ENCODE assay signal across 13 cellular contexts in genomic region chr21:33974513-33975468, GRCh38. TPM values are rescaled to one million over a fixed set of nuclear protein-coding genes. Genes with fewer than 3 reads are reported as not detected.
DNase-seq lines count a peak whose midpoint lies in the region; ATAC-seq, FAIRE-seq and TF ChIP-seq lines count a peak whose summit lies in the region.
"Had no signal": no experiment of that assay in that cellular context is flagged by ENCODE, and none has a peak within 500 bp of the region (broad histone marks: within the 10 kb centered on the region; RNA-seq: fewer than 3 reads in every experiment).

No MANE protein-coding gene starts in this region.

- no peak for FAIRE-seq in K562 (lab: Jason Lieb, UNC)
- FAIRE-seq: A204.1 had no signal

- CTCF ChIA-PET in K562 (lab: Yijun Ruan, JAX; ENCODE audit: low intra/inter-chr PET ratio) = no interaction called here

- in situ Hi-C loops in K562 (cut with MboI) = no loop called here

- H3K4me3 Mint-ChIP-seq in T-helper 1 cell treated with Interleukin-12 subunit alpha and Interleukin-12 subunit beta and Interleukin-4 antibody, amounts not matched to agents 30 μg/mL and 1 μg/mL, for 36 hours = peak overlapping the region; percentile 84
- H3K4me3 Mint-ChIP-seq in osteocyte (ENCODE audit: unreplicated experiment) = no peak overlapping the region

- TF ChIP-seq RAD21 in K562 (CRISPR knock-in tag; conservative IDR thresholded peaks at IDR 0.05 in 1 of 2, IDR thresholded peaks at IDR 0.05 in 1 of 2) = no peak

- no peak for TF ChIP-seq EP300 in K562 (IDR thresholded peaks at IDR 0.05; ENCODE audit: low read length)

- peak overlapping the region; percentile 92 for H3K27ac ChIP-seq in K562 (ENCODE audit: extremely low read depth, low read depth, low read length)
- H3K27ac ChIP-seq: KMS-11 had no signal

- peaks cover 3% of the 10 kb centered on the region for H3K9me3 Mint-ChIP-seq in T-helper 1 cell treated with Interleukin-12 subunit alpha and Interleukin-12 subunit beta and Interleukin-4 antibody, amounts not matched to agents 30 μg/mL and 1 μg/mL, for 36 hours
- H3K9me3 Mint-ChIP-seq in osteocyte (ENCODE audit: unreplicated experiment) = no peaks in the 10 kb centered on the region

- H3K4me1 Mint-ChIP-seq in T-helper 1 cell treated with Interleukin-12 subunit alpha and Interleukin-12 subunit beta and Interleukin-4 antibody, amounts not matched to agents 30 μg/mL and 1 μg/mL, for 36 hours (ENCODE audit: low read depth) = peaks cover 58% of the 10 kb centered on the region
- H3K4me1 Mint-ChIP-seq in osteocyte (ENCODE audit: unreplicated experiment) = peaks cover 58% of the 10 kb centered on the region

- peak overlapping the region; percentile 99 for H3K27ac Mint-ChIP-seq in T-helper 1 cell treated with Interleukin-12 subunit alpha and Interleukin-12 subunit beta and Interleukin-4 antibody, amounts not matched to agents 30 μg/mL and 1 μg/mL, for 36 hours
- H3K27ac Mint-ChIP-seq in osteocyte (ENCODE audit: unreplicated experiment) = peak overlapping the region; percentile 57

- 80% methylated on average over 8 of the region's 9 CpGs for WGBS in K562 (ENCODE audit: insufficient coverage, low coverage, missing lambda C conversion rate)

- peaks cover 12 to 52% of the 10 kb centered on the region in 2 experiments; a peak in 4 of 5 replicates for H3K4me1 ChIP-seq in K562 (replicated peaks in 1 of 2; ENCODE audit: control insufficient read depth in 2 of 2, insufficient read depth in 2 of 2, low read length in 2 of 2)

- H3K4me2 ChIP-seq in K562 (ENCODE audit: insufficient read depth, low read length) = no peak overlapping the region
- H3K4me2 ChIP-seq: KMS-11 had no signal

- no peaks in the 10 kb centered on the region for H4K20me1 ChIP-seq in K562 (replicated peaks; ENCODE audit: control insufficient read depth, insufficient read depth, low read length)

- no peak overlapping the region for H3K4me3 ChIP-seq in K562

- no peaks in the 10 kb centered on the region for H3K27me3 ChIP-seq in K562 (ENCODE audit: control insufficient read depth in 2 of 2, insufficient read depth in 2 of 2, low read length in 2 of 2)
- H3K27me3 ChIP-seq: heart right ventricle had no signal

- ATAC-seq in K562 = no peak

- no peaks in the 10 kb centered on the region for H3K36me3 ChIP-seq in K562 (ENCODE audit: control insufficient read depth, insufficient read depth, low read length)
- H3K36me3 ChIP-seq: heart right ventricle had no signal

- no TSS peak for BruUV-seq in K562 (replicated peaks; lab: Mats Ljungman, UMichigan)

- no peak for TF ChIP-seq CTCF in K562 (IDR thresholded peaks at IDR 0.05 in 2 of 3, conservative IDR thresholded peaks at IDR 0.05 in 1 of 3; ENCODE audit: insufficient read depth in 2 of 3, low read depth in 1 of 3, low read length in 3 of 3)
- TF ChIP-seq CTCF in osteocyte (IDR thresholded peaks at IDR 0.05) = no peak

- H3K79me2 ChIP-seq in K562 (ENCODE audit: control insufficient read depth, insufficient read depth, low read length) = no peaks in the 10 kb centered on the region

- peak overlapping the region; percentile 96 for H2AFZ ChIP-seq in K562 (ENCODE audit: low read depth, low read length)

- no peak for TF ChIP-seq POLR2A in K562 (conservative IDR thresholded peaks at IDR 0.05)

- peaks cover 33% of the 10 kb centered on the region for H3K36me3 Mint-ChIP-seq in T-helper 1 cell treated with Interleukin-12 subunit alpha and Interleukin-12 subunit beta and Interleukin-4 antibody, amounts not matched to agents 30 μg/mL and 1 μg/mL, for 36 hours (ENCODE audit: low read depth)
- H3K36me3 Mint-ChIP-seq in osteocyte (ENCODE audit: unreplicated experiment) = no peaks in the 10 kb centered on the region

- POLR2A ChIA-PET in K562 (lab: Yijun Ruan, JAX) = interaction anchor here (1.4 to 4.3 kb wide), 2 partner anchors 10 to 13 kb away, joined by 3 to 24 read pairs; no protein-coding TSS in a partner anchor

- intact Hi-C loops in K562 (cut with micrococcal nuclease) = loop anchor here (5.0 to 10.0 kb wide), 3 partner anchors 37 to 390 kb away; partner anchors contain the start of gene DONSON

- no peaks in the 10 kb centered on the region for H3K27me3 Mint-ChIP-seq in T-helper 1 cell treated with Interleukin-12 subunit alpha and Interleukin-12 subunit beta and Interleukin-4 antibody, amounts not matched to agents 30 μg/mL and 1 μg/mL, for 36 hours (ENCODE audit: low read depth)
- no peaks in the 10 kb centered on the region for H3K27me3 Mint-ChIP-seq in osteocyte (ENCODE audit: unreplicated experiment)

- no peak for DNase-seq in T-helper 1 cell
- DNase-seq in M059J (ENCODE audit: low read depth) = peak; percentile 25
- no peak for DNase-seq in K562 (ENCODE audit: extremely low read depth in 1 of 4, low spot score in 3 of 4)
- DNase-seq in osteocyte (ENCODE audit: extremely low spot score, unreplicated experiment) = peak; percentile 2
- DNase-seq in SKM-1 (lab: John Stamatoyannopoulos, UW; ENCODE audit: unreplicated experiment) = no peak
- no peak for DNase-seq in stimulated activated CD4-positive, alpha-beta T cell treated with anti-CD3 and anti-CD28 coated beads, Interleukin-15, amount 100 ng/mL, for 24 hours
- DNase-seq in AG20443 (ENCODE audit: low spot score) = no peak
- DNase-seq: heart right ventricle; NCI-H446 treated with DMSO at 0.1 percent for 48 hours; stimulated activated naive CD4-positive, alpha-beta T cell had no signal

- H3K9ac ChIP-seq in K562 (ENCODE audit: insufficient read depth in 1 of 2, low read depth in 2 of 2, low read length in 2 of 2) = peak overlapping the region in 1 of 2 experiments; percentile 76; a peak in 2 of 4 replicates
- H3K9ac ChIP-seq: KMS-11 had no signal

- no peaks in the 10 kb centered on the region for H3K9me1 ChIP-seq in K562 (ENCODE audit: control insufficient read depth, insufficient read depth, low read length)

- no peaks in the 10 kb centered on the region for H3K9me3 ChIP-seq in K562 (replicated peaks; ENCODE audit: control insufficient read depth, insufficient read depth, low read depth, low read length)
- H3K9me3 ChIP-seq: heart right ventricle had no signal

TF ChIP-seq in K562, 482 proteins besides CTCF, POLR2A, EP300 and RAD21:
- TF ChIP-seq NFATC3 (IDR thresholded peaks at IDR 0.05) = 0 out of 2 replicates have a peak, but pooled peaks have one; percentile 26
- no peak for TF ChIP-seq ETS1 (conservative IDR thresholded peaks at IDR 0.05; ENCODE audit: control insufficient read depth, low read depth, low read length)
- TF ChIP-seq NCOA2 (IDR thresholded peaks at IDR 0.05; ENCODE audit: partially characterized antibody in 2 of 2) = no peak
- TF ChIP-seq MBD2 (IDR thresholded peaks at IDR 0.05; ENCODE audit: borderline replicate concordance, low read depth) = no peak
- TF ChIP-seq ZFX (CRISPR knock-in tag; IDR thresholded peaks at IDR 0.05) = no peak
- TF ChIP-seq LARP7 (IDR thresholded peaks at IDR 0.05) = 0 out of 2 replicates have a peak, but pooled peaks have one; percentile 21
- TF ChIP-seq ZNF512 (tag; IDR thresholded peaks at IDR 0.05) = peak; percentile 75; the same call in 1 of the 2 replicates
- TF ChIP-seq NCOA1 (IDR thresholded peaks at IDR 0.05; ENCODE audit: low read depth) = 0 out of 2 replicates have a peak, but pooled peaks have one; percentile 34
- TF ChIP-seq ZNF583 (CRISPR knock-in tag; IDR thresholded peaks at IDR 0.05) = peak; percentile 82; the same call in 1 of the 2 replicates

RNA-seq across cellular contexts. Expression of gene ATP5PO, which starts 59.2 kb away (rescaled TPM):
- 302 and 597 TPM in 2 replicates for total RNA-seq in M059J (2014; rRNA removed; shearing (Covaris generic))
- 87.2 and 88.1 TPM in 2 replicates for total RNA-seq in K562 (2011; cell fraction: chromatin; rRNA removed; ENCODE audit: low replicate concordance)
- total RNA-seq in K562 (2011; cell fraction: nucleolus; rRNA removed) = 116 and 117 TPM in 2 replicates
- 142 and 177 TPM in 2 replicates for total RNA-seq in K562 (2011; cell fraction: nucleoplasm; rRNA removed)
- total RNA-seq in K562 (2014; rRNA removed) (331 and 367 TPM in 2 replicates), K562 (2014; rRNA removed; fragmentation: Illumina TruSeq; extraction: Trizol) (629 and 685 TPM in 2 replicates), K562 (2015; rRNA removed; fragmentation: Illumina TruSeq; extraction: Trizol) (525 and 540 TPM in 2 replicates), K562 (2021) (509 and 580 TPM in 2 replicates), osteocyte (150 and 152 TPM in 2 replicates)
- polyA plus RNA-seq in K562 (2011; rRNA removed) (907 and 1,058 TPM in 2 replicates), K562 (2014; fragmentation: Illumina TruSeq; extraction: Trizol) (919 and 926 TPM in 2 replicates), K562 (2014; fragmentation: Nextera tagmentation; extraction: Ambion mirVana) (1,000 to 10,000 TPM; 2,628 to 2,722 TPM), K562 (2014; rRNA removed) (749 and 808 TPM in 2 replicates)
- polyA plus RNA-seq in K562 (2011; cell fraction: cytosol; rRNA removed) = 395 and 662 TPM in 2 replicates
- polyA plus RNA-seq in K562 (2011; cell fraction: nucleus; rRNA removed) = 197 and 359 TPM in 2 replicates
- polyA plus RNA-seq in K562 (2012) = 622 and 679 TPM in 2 replicates
- 421 and 488 TPM in 2 replicates for polyA minus RNA-seq in K562 (2011; rRNA and poly(A)+ RNA removed)
- polyA minus RNA-seq in K562 (2011; cell fraction: cytosol; rRNA and poly(A)+ RNA removed) = 112 and 139 TPM in 2 replicates
- 67.7 and 113 TPM in 2 replicates for polyA minus RNA-seq in K562 (2011; cell fraction: nucleus; rRNA and poly(A)+ RNA removed)

Comparison
In these comparisons a context has a peak if more than half of its experiments do, and no peak if none do; other contexts are left out.
1. DNase-seq: peak in M059J (single experiment) and osteocyte (single experiment); none in T-helper 1 cell (0 of 5), K562 (0 of 4), SKM-1 (single experiment), stimulated activated CD4-positive, alpha-beta T cell treated with anti-CD3 and anti-CD28 coated beads, Interleukin-15, amount 100 ng/mL, for 24 hours (single experiment) and AG20443 (single experiment).